8 cellular contexts compared by ENCODE assay signal in genomic region chr3:66038726-66039589, GRCh38. TPM values are rescaled to one million over a fixed set of nuclear protein-coding genes. Genes with fewer than 3 reads are reported as not detected.
DNase-seq lines count a peak whose midpoint lies in the region; ATAC-seq and TF ChIP-seq lines count a peak whose summit lies in the region.

Gene MAGI1, minus strand, starts transcription at chr3:66038918. Its CDS starts 610 bp downstream, at chr3:66038308.

- intact Hi-C loops in activated CD4-positive, alpha-beta T cell treated with anti-CD3 and anti-CD28 coated beads, Interleukin-2, amount 10 ng/mL, durations not matched to agents 24 days and 14 days (cut with micrococcal nuclease): loop anchor here (10.0 kb wide), 1 partner anchor 266 kb away; no protein-coding TSS in a partner anchor
- intact Hi-C loops in spleen (cut with DNase I; ENCODE audit: low total_unique reads): loop anchor here (10.0 kb wide), 1 partner anchor 254 kb away; no protein-coding TSS in a partner anchor

- H3K27ac Mint-ChIP-seq in activated CD4-positive, alpha-beta T cell treated with anti-CD3 and anti-CD28 coated beads, Interleukin-2, amount 10 ng/mL, durations not matched to agents 24 days and 14 days: peak within 1 kb of the TSS; percentile 88

- H3K36me3 ChIP-seq in kidney epithelial cell (ENCODE audit: control insufficient read depth, insufficient read depth, low read length) (no peaks in the 10 kb centered on the region), spleen (no peaks in the 10 kb centered on the region)

- peaks cover 61% of the 10 kb centered on the region for H3K27me3 Mint-ChIP-seq in activated CD4-positive, alpha-beta T cell treated with anti-CD3 and anti-CD28 coated beads, Interleukin-2, amount 10 ng/mL, durations not matched to agents 24 days and 14 days

- H3K27ac ChIP-seq in cingulate gyrus (ENCODE audit: low read depth, low read length): peak within 1 kb of the TSS; percentile 81
- peak within 1 kb of the TSS; percentile 17 to 96 (median 90) for H3K27ac ChIP-seq in spleen

- peak; percentile 80 for DNase-seq in activated CD4-positive, alpha-beta T cell treated with anti-CD3 and anti-CD28 coated beads, Interleukin-2, amount 10 ng/mL, durations not matched to agents 24 days and 14 days
- no peak for DNase-seq in activated CD4-positive, alpha-beta T cell treated with anti-CD3 and anti-CD28 coated beads for 1 hour
- DNase-seq in NB4 (ENCODE audit: low read depth) (peak; percentile 78), kidney epithelial cell (ENCODE audit: low read depth) (peak; percentile 83), spleen (peak; percentile 83)

- peaks cover 2% of the 10 kb centered on the region for H3K36me3 Mint-ChIP-seq in activated CD4-positive, alpha-beta T cell treated with anti-CD3 and anti-CD28 coated beads, Interleukin-2, amount 10 ng/mL, durations not matched to agents 24 days and 14 days (ENCODE audit: low read depth)

- TF ChIP-seq CTCF in NB4 (IDR thresholded peaks at IDR 0.05; ENCODE audit: low read depth, low read length) (no peak), kidney epithelial cell (IDR thresholded peaks at IDR 0.05; ENCODE audit: insufficient read depth, low read length, poor library complexity, severe bottlenecking) (no peak), spleen (IDR thresholded peaks at IDR 0.05 in 8 of 11, conservative IDR thresholded peaks at IDR 0.05 in 3 of 11) (no peak)

- peaks cover 9% of the 10 kb centered on the region for H3K4me1 Mint-ChIP-seq in activated CD4-positive, alpha-beta T cell treated with anti-CD3 and anti-CD28 coated beads, Interleukin-2, amount 10 ng/mL, durations not matched to agents 24 days and 14 days

- 1 to 3% (median 2%) methylated on average over 34 to 73 of the region's 73 CpGs for WGBS in spleen, 5 donors

- H3K9me3 ChIP-seq in spleen: no peaks in the 10 kb centered on the region

- no peaks in the 10 kb centered on the region for H3K9me3 Mint-ChIP-seq in activated CD4-positive, alpha-beta T cell treated with anti-CD3 and anti-CD28 coated beads, Interleukin-2, amount 10 ng/mL, durations not matched to agents 24 days and 14 days

- no peak for TF ChIP-seq POLR2A in NB4 (IDR thresholded peaks at IDR 0.05; ENCODE audit: extremely low read depth, insufficient read length)
- TF ChIP-seq POLR2A in spleen (IDR thresholded peaks at IDR 0.05): peak in 1 of 3 donors; percentile 77

- no peaks in the 10 kb centered on the region for H3K27me3 ChIP-seq in kidney epithelial cell (ENCODE audit: control insufficient read depth, insufficient read depth, low read length)
- H3K27me3 ChIP-seq in spleen (replicated peaks in 1 of 7): peaks cover 0 to 61% (median 18%) of the 10 kb centered on the region in 7 donors

- H3K4me3 ChIP-seq in NB4 (ENCODE audit: low read depth, low read length): peak within 1 kb of the TSS; percentile 47
- H3K4me3 ChIP-seq in kidney epithelial cell (ENCODE audit: low read depth, low read length): peak within 1 kb of the TSS; percentile 71
- peak within 1 kb of the TSS; percentile 27 to 74 (median 55) for H3K4me3 ChIP-seq in spleen

- H3K4me3 Mint-ChIP-seq in activated CD4-positive, alpha-beta T cell treated with anti-CD3 and anti-CD28 coated beads, Interleukin-2, amount 10 ng/mL, durations not matched to agents 24 days and 14 days: peak within 1 kb of the TSS; percentile 96

- peaks cover 0 to 49% (median 12%) of the 10 kb centered on the region in 6 donors for H3K4me1 ChIP-seq in spleen

- ATAC-seq in HG02610 (IDR thresholded peaks at IDR 0.05; ENCODE audit: unreplicated experiment) (peak; percentile 83), SK-N-SH treated with all-trans-retinoic acid at 6 μM for 48 hours (peak; percentile 82)

TF ChIP-seq in SK-N-SH treated with all-trans-retinoic acid at 6 μM for 48 hours, 23 proteins besides CTCF, POLR2A, EP300 and RAD21:
- TF ChIP-seq PATZ1 (CRISPR knock-in tag; IDR thresholded peaks at IDR 0.05; ENCODE audit: borderline replicate concordance): peak; percentile 41; the same call in 1 of the 2 replicates
- TF ChIP-seq CREB5 (CRISPR knock-in tag; IDR thresholded peaks at IDR 0.05; ENCODE audit: low read depth): no peak

RNA-seq across cellular contexts. Expression of gene MAGI1, which starts in this region (rescaled TPM):
- total RNA-seq in activated CD4-positive, alpha-beta T cell treated with anti-CD3 and anti-CD28 coated beads, Interleukin-2, amount 10 ng/mL, durations not matched to agents 24 days and 14 days: 2.0 and 2.2 TPM in 2 replicates
- total RNA-seq in kidney epithelial cell (15.4 and 15.8 TPM in 2 replicates), spleen (100 to 1,000 TPM in 1 of 7 donors, 10 to 100 TPM in 6; 43.1 to 104 (median 88.9) TPM)
- polyA plus RNA-seq in spleen: 10 to 100 TPM in 1 of 3 donors, 1 to 10 TPM in 2; 3.5 to 16.1 (median 7.8) TPM
